ENCODE assay signal across 1 cellular context in genomic region chr12:43501705-43502104, GRCh38.
TF ChIP-seq lines count a peak whose summit lies in the region.

No MANE protein-coding gene starts in this region.

TF ChIP-seq in SK-N-SH, 30 proteins besides CTCF, POLR2A, EP300 and RAD21 (continued from another document):
- TF ChIP-seq SMC3 (IDR thresholded peaks at IDR 0.05; ENCODE audit: low read depth, low read length): peak; percentile 43
